In the genomic region with DNA sequence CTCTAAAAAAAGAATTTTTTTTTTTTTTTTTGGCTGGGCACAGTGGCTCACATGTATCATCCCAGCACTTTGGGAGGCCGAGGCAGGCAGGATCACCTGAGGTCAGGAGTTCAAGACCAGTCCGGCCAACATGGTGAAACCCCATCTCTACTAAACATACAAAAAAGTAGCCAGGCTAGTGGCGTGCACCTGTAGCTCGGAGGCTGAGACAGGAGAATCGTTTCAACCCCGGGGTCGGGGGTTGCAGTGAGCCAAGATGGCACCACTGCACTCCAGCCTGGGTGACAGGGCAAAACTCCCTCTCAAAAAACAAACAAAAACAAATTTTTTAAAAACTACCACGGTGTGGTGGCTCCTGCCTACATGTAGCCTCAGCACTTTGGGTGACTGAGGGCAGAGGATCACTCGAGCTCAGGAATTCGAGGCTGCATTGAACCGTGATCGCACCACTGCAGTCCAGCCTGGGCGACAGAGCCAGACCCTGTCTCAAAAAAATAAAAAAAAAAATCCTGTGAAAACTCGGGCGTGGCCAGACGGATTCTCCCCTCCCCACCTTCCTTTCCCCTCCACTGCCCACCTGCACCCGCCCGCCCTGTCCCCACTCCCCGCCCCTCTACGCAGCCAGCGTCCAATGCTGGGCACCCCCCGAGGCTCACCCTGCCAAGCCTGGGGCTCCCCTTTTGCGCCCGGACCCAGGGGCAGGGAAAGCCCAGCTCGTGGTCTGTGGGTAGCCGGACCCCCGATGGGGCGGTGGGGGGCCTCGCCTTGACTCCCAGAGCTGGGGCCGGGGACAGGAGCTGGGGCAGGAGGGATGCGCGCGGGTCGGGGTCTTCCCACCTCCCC, we compare ENCODE assay signal across 8 cellular contexts. TPM values are rescaled to one million over a fixed set of nuclear protein-coding genes. Genes with fewer than 3 reads are reported as not detected.
DNase-seq lines count a peak whose midpoint lies in the region; ATAC-seq, FAIRE-seq and TF ChIP-seq lines count a peak whose summit lies in the region.

No MANE protein-coding gene starts in this region.

- peak; percentile 14 for ATAC-seq in DND-41 (ENCODE audit: insufficient read depth, low read depth)
- ATAC-seq in GM21447 (IDR thresholded peaks at IDR 0.05; ENCODE audit: unreplicated experiment): peak; percentile 25
- ATAC-seq in HepG2: peak; percentile 51

- H3K4me2 ChIP-seq in DND-41 (ENCODE audit: insufficient read depth, low read length) (peak overlapping the region; percentile 76), Karpas-422 (ENCODE audit: low read depth, low read length, poor library complexity, severe bottlenecking) (peak overlapping the region; percentile 87), HepG2 (ENCODE audit: low read depth, low read length) (peak overlapping the region; percentile 82)

- peaks cover 1% of the 10 kb centered on the region; the same call in 1 of the 2 replicates for H3K36me3 ChIP-seq in DND-41 (ENCODE audit: insufficient read depth, low read length)
- no peaks in the 10 kb centered on the region for H3K36me3 ChIP-seq in Karpas-422 (ENCODE audit: insufficient read depth, low read length)
- H3K36me3 ChIP-seq in HepG2 (replicated peaks in 1 of 2; ENCODE audit: control insufficient read depth in 1 of 2, insufficient read depth in 2 of 2, low read length in 2 of 2): no peaks in the 10 kb centered on the region
- peaks cover 4% of the 10 kb centered on the region for H3K36me3 ChIP-seq in thymus (ENCODE audit: control insufficient read depth, insufficient read depth)

- H3K27ac ChIP-seq in DND-41 (ENCODE audit: low read length) (no peak overlapping the region), Karpas-422 (ENCODE audit: low read length) (no peak overlapping the region), HepG2 (ENCODE audit: extremely low read length, insufficient read depth, low read length) (no peak overlapping the region), thymus (ENCODE audit: low read depth) (peak overlapping the region; percentile 97)

- CTCF ChIA-PET in MCF 10A (lab: Yijun Ruan, JAX) (no interaction called here), HepG2 (lab: Yijun Ruan, JAX; ENCODE audit: low intra/inter-chr PET ratio, low total read pairs) (no interaction called here)

- H3K9me3 Mint-ChIP-seq in MCF 10A (ENCODE audit: unreplicated experiment): no peaks in the 10 kb centered on the region

- 10% methylated on average over 20 of the region's 34 CpGs for WGBS in HepG2 (ENCODE audit: low lambda C conversion rate)
- WGBS in thymus: 26% methylated on average over 34 of the region's 34 CpGs

- no peak for TF ChIP-seq POLR2A in HepG2 (IDR thresholded peaks at IDR 0.05; ENCODE audit: insufficient read depth in 1 of 2, low read depth in 2 of 2, low read length in 2 of 2)

- in situ Hi-C loops in HepG2 (cut with HindIII; ENCODE audit: extremely low pct_ligation_motif_present, low pct_unique_long_range_greater_than_20kb): no loop called here

- no peaks in the 10 kb centered on the region for H3K36me3 Mint-ChIP-seq in MCF 10A (ENCODE audit: insufficient read depth, unreplicated experiment)

- H3K9me2 ChIP-seq in Karpas-422 (replicated peaks; ENCODE audit: insufficient read depth, low read length): no peaks in the 10 kb centered on the region

- no peaks in the 10 kb centered on the region for H3K27me3 Mint-ChIP-seq in MCF 10A (ENCODE audit: insufficient read depth, unreplicated experiment)

- no peaks in the 10 kb centered on the region for H3K9me3 ChIP-seq in DND-41 (ENCODE audit: insufficient read depth, low read length, severe bottlenecking)
- H3K9me3 ChIP-seq in Karpas-422 (ENCODE audit: low read length): no peaks in the 10 kb centered on the region
- no peaks in the 10 kb centered on the region for H3K9me3 ChIP-seq in HepG2 (ENCODE audit: low read length)
- no peaks in the 10 kb centered on the region for H3K9me3 ChIP-seq in thymus (ENCODE audit: control insufficient read depth)

- TF ChIP-seq CTCF in DND-41 (IDR thresholded peaks at IDR 0.05; ENCODE audit: borderline replicate concordance, extremely low read depth, low read length, poor library complexity, severe bottlenecking): no peak
- TF ChIP-seq CTCF in MCF 10A (IDR thresholded peaks at IDR 0.05; ENCODE audit: unreplicated experiment): no peak
- TF ChIP-seq CTCF in HepG2 (CRISPR knock-in tag; IDR thresholded peaks at IDR 0.05): no peak

- no peaks in the 10 kb centered on the region for H3K27me3 ChIP-seq in DND-41 (ENCODE audit: insufficient read depth, low read length, poor library complexity)
- no peaks in the 10 kb centered on the region for H3K27me3 ChIP-seq in Karpas-422 (ENCODE audit: low read length)
- H3K27me3 ChIP-seq in HepG2 (ENCODE audit: control insufficient read depth in 1 of 2, insufficient read depth in 2 of 2, low read length in 2 of 2): no peaks in the 10 kb centered on the region
- no peaks in the 10 kb centered on the region for H3K27me3 ChIP-seq in thymus (ENCODE audit: control insufficient read depth, insufficient read depth)

- BruUV-seq in MCF 10A (replicated peaks; lab: Mats Ljungman, UMichigan) (no TSS peak), HepG2 (replicated peaks; lab: Mats Ljungman, UMichigan) (no TSS peak)

- 0 out of 2 replicates have a peak, but pooled peaks cover 3% of the 10 kb centered on the region for H4K20me1 ChIP-seq in DND-41 (ENCODE audit: insufficient read depth, low read length)
- H4K20me1 ChIP-seq in Karpas-422 (ENCODE audit: insufficient read depth, low read depth, low read length): no peaks in the 10 kb centered on the region
- no peaks in the 10 kb centered on the region for H4K20me1 ChIP-seq in HepG2 (ENCODE audit: insufficient read depth, low read length)

- H2AFZ ChIP-seq in DND-41 (ENCODE audit: low read depth, low read length) (peak overlapping the region; percentile 38), Karpas-422 (ENCODE audit: low read length) (no peak overlapping the region), HepG2 (ENCODE audit: low read length) (no peak overlapping the region)

- H3K4me1 Mint-ChIP-seq in MCF 10A (ENCODE audit: insufficient read depth, unreplicated experiment): peaks cover 12% of the 10 kb centered on the region

- POLR2A ChIA-PET in MCF 10A (lab: Yijun Ruan, JAX): no interaction called here
- POLR2A ChIA-PET in HepG2 (lab: Yijun Ruan, JAX): no interaction called here

- TF ChIP-seq EP300 in HepG2 (IDR thresholded peaks at IDR 0.05; ENCODE audit: low read depth in 2 of 2, low read length in 2 of 2): no peak
- no peak for TF ChIP-seq EP300 in HepG2 (CRISPR knock-in tag; IDR thresholded peaks at IDR 0.05; ENCODE audit: borderline replicate concordance)

- FAIRE-seq in HepG2 (lab: Jason Lieb, UNC): no peak

- peak overlapping the region; percentile 80 for H3K9ac ChIP-seq in DND-41 (ENCODE audit: low read depth, low read length)
- H3K9ac ChIP-seq in Karpas-422 (ENCODE audit: low read length): peak overlapping the region; percentile 78
- H3K9ac ChIP-seq in HepG2 (ENCODE audit: insufficient read depth, low read depth, low read length): no peak overlapping the region

- peak overlapping the region; percentile 65 for H3K4me3 Mint-ChIP-seq in MCF 10A (ENCODE audit: unreplicated experiment)

- H3K4me3 ChIP-seq in DND-41 (ENCODE audit: low read depth in 1 of 2, low read length in 2 of 2) (peak overlapping the region in 1 of 2 experiments; percentile 64; a peak in 2 of 4 replicates), Karpas-422 (ENCODE audit: low read length) (peak overlapping the region; percentile 67; the same call in 1 of the 2 replicates), HepG2 (replicated peaks in 1 of 3; ENCODE audit: insufficient read depth in 1 of 3, low read depth in 2 of 3, low read length in 3 of 3) (peak overlapping the region; percentile 71 to 81 (median 75); a peak in 5 of 6 replicates), thymus (ENCODE audit: low read length) (peak overlapping the region; percentile 95)

- TF ChIP-seq RAD21 in HepG2 (CRISPR knock-in tag; IDR thresholded peaks at IDR 0.05): no peak

- no peak overlapping the region for H3K27ac Mint-ChIP-seq in MCF 10A (ENCODE audit: low read depth, unreplicated experiment)

- H3K79me2 ChIP-seq in DND-41 (ENCODE audit: insufficient read depth, low read length) (no peaks in the 10 kb centered on the region), Karpas-422 (ENCODE audit: low read length) (no peaks in the 10 kb centered on the region), HepG2 (ENCODE audit: insufficient read depth, low read length) (no peaks in the 10 kb centered on the region)

- peaks cover 20% of the 10 kb centered on the region for H3K4me1 ChIP-seq in DND-41 (ENCODE audit: insufficient read depth, low read length)
- peaks cover 27% of the 10 kb centered on the region for H3K4me1 ChIP-seq in Karpas-422 (ENCODE audit: low read length)
- H3K4me1 ChIP-seq in HepG2 (ENCODE audit: insufficient read depth, low read length): peaks cover 35% of the 10 kb centered on the region
- H3K4me1 ChIP-seq in thymus (ENCODE audit: control insufficient read depth, insufficient read depth, low read length): peaks cover 30% of the 10 kb centered on the region

- intact Hi-C loops in MCF 10A (cut with micrococcal nuclease): no loop called here
- intact Hi-C loops in HepG2 (cut with micrococcal nuclease; ENCODE audit: unreplicated experiment): no loop called here

- DNase-seq in DND-41: no peak
- no peak for DNase-seq in Karpas-422
- DNase-seq in MCF 10A (ENCODE audit: unreplicated experiment): no peak
- no peak for DNase-seq in HepG2 (ENCODE audit: low spot score)
- no peak for DNase-seq in stimulated activated CD4-positive, alpha-beta T cell treated with anti-CD3 and anti-CD28 coated beads, Interleukin-4, amount 100 ng/mL, for 24 hours
- DNase-seq in DMS153 (lab: John Stamatoyannopoulos, UW): no peak

RNA-seq across cellular contexts. Expression of a gene that starts 0.7 kb away (rescaled TPM):
- 2.8 and 7.8 TPM in 2 replicates for total RNA-seq in Karpas-422 (2014; rRNA removed; shearing (Covaris generic); ENCODE audit: low replicate concordance)
- total RNA-seq in MCF 10A (2022): 9.1 and 15.4 TPM in 2 replicates
- 6.0 and 6.1 TPM in 2 replicates for total RNA-seq in HepG2 (2016; rRNA removed; fragmentation: Illumina TruSeq; extraction: Trizol)
- 2.1 and 3.0 TPM in 2 replicates for total RNA-seq in HepG2 (2016; cell fraction: cytosol; rRNA removed; fragmentation: Illumina TruSeq; extraction: Trizol; ENCODE audit: low read depth)
- total RNA-seq in HepG2 (2016; cell fraction: insoluble cytoplasmic fraction; rRNA removed; fragmentation: Illumina TruSeq; extraction: Trizol): 3.2 and 5.4 TPM in 2 replicates
- 6.5 and 8.2 TPM in 2 replicates for total RNA-seq in HepG2 (2016; cell fraction: membrane; rRNA removed; fragmentation: Illumina TruSeq; extraction: Trizol)
- 2.8 and 3.3 TPM in 2 replicates for total RNA-seq in HepG2 (2016; cell fraction: nucleus; rRNA removed; fragmentation: Illumina TruSeq; extraction: Trizol)
- 3.0 and 5.6 TPM in 2 replicates for polyA plus RNA-seq in HepG2 (2011; rRNA removed)
- polyA plus RNA-seq in HepG2 (2011; cell fraction: cytosol; rRNA removed): 4.7 and 7.5 TPM in 2 replicates
- 4.1 and 5.2 TPM in 2 replicates for polyA plus RNA-seq in HepG2 (2011; cell fraction: nucleus; rRNA removed)
- polyA plus RNA-seq in HepG2 (2012): 2.1 and 3.0 TPM in 2 replicates
- polyA plus RNA-seq in HepG2 (2016; cell fraction: cytosol; fragmentation: Illumina TruSeq; extraction: Trizol; ENCODE audit: low read depth): 3.6 and 4.2 TPM in 2 replicates
- polyA plus RNA-seq in HepG2 (2016; cell fraction: insoluble cytoplasmic fraction; fragmentation: Illumina TruSeq; extraction: Trizol; ENCODE audit: low read depth): 4.2 and 4.4 TPM in 2 replicates
- 7.2 and 7.3 TPM in 2 replicates for polyA plus RNA-seq in HepG2 (2016; cell fraction: membrane; fragmentation: Illumina TruSeq; extraction: Trizol; ENCODE audit: low read depth)
- polyA plus RNA-seq in HepG2 (2016; cell fraction: nucleus; fragmentation: Illumina TruSeq; extraction: Trizol; ENCODE audit: insufficient read depth, low read depth): 3.2 and 3.6 TPM in 2 replicates
- polyA minus RNA-seq in HepG2 (2011; rRNA and poly(A)+ RNA removed; ENCODE audit: low replicate concordance): 17.1 and 29.8 TPM in 2 replicates
- polyA minus RNA-seq in HepG2 (2011; cell fraction: cytosol; rRNA and poly(A)+ RNA removed): 3.8 and 4.9 TPM in 2 replicates
- polyA minus RNA-seq in HepG2 (2011; cell fraction: nucleus; rRNA and poly(A)+ RNA removed): 1.7 and 3.0 TPM in 2 replicates
- polyA plus RNA-seq in thymus: 11.6 TPM

RNA-seq across cellular contexts. Expression of a gene that starts 32.0 kb away (rescaled TPM):
- total RNA-seq in Karpas-422 (2014; rRNA removed; shearing (Covaris generic); ENCODE audit: low replicate concordance): 3.7 and 11.9 TPM in 2 replicates
- total RNA-seq in MCF 10A (2022) (5.9 and 10.3 TPM in 2 replicates), HepG2 (2016; rRNA removed; fragmentation: Illumina TruSeq; extraction: Trizol) (8.7 and 8.8 TPM in 2 replicates)
- 2.1 and 2.5 TPM in 2 replicates for total RNA-seq in HepG2 (2016; cell fraction: cytosol; rRNA removed; fragmentation: Illumina TruSeq; extraction: Trizol; ENCODE audit: low read depth)
- total RNA-seq in HepG2 (2016; cell fraction: insoluble cytoplasmic fraction; rRNA removed; fragmentation: Illumina TruSeq; extraction: Trizol): 6.9 and 9.3 TPM in 2 replicates
- 6.9 and 7.4 TPM in 2 replicates for total RNA-seq in HepG2 (2016; cell fraction: membrane; rRNA removed; fragmentation: Illumina TruSeq; extraction: Trizol)
- 3.8 and 3.9 TPM in 2 replicates for total RNA-seq in HepG2 (2016; cell fraction: nucleus; rRNA removed; fragmentation: Illumina TruSeq; extraction: Trizol)
- polyA plus RNA-seq in HepG2 (2011; rRNA removed) (2.6 and 3.4 TPM in 2 replicates), thymus (11.4 TPM)
- 3.1 and 5.0 TPM in 2 replicates for polyA plus RNA-seq in HepG2 (2011; cell fraction: cytosol; rRNA removed)
- 3.8 and 3.9 TPM in 2 replicates for polyA plus RNA-seq in HepG2 (2011; cell fraction: nucleus; rRNA removed)
- 3.5 and 3.6 TPM in 2 replicates for polyA plus RNA-seq in HepG2 (2012)
- 2.2 and 2.6 TPM in 2 replicates for polyA plus RNA-seq in HepG2 (2016; cell fraction: cytosol; fragmentation: Illumina TruSeq; extraction: Trizol; ENCODE audit: low read depth)
- polyA plus RNA-seq in HepG2 (2016; cell fraction: insoluble cytoplasmic fraction; fragmentation: Illumina TruSeq; extraction: Trizol; ENCODE audit: low read depth): 7.8 and 9.2 TPM in 2 replicates
- 4.0 and 4.1 TPM in 2 replicates for polyA plus RNA-seq in HepG2 (2016; cell fraction: membrane; fragmentation: Illumina TruSeq; extraction: Trizol; ENCODE audit: low read depth)
- polyA plus RNA-seq in HepG2 (2016; cell fraction: nucleus; fragmentation: Illumina TruSeq; extraction: Trizol; ENCODE audit: insufficient read depth, low read depth): 6.3 and 7.8 TPM in 2 replicates
- 3.9 and 4.8 TPM in 2 replicates for polyA minus RNA-seq in HepG2 (2011; rRNA and poly(A)+ RNA removed; ENCODE audit: low replicate concordance)
- polyA minus RNA-seq in HepG2 (2011; cell fraction: cytosol; rRNA and poly(A)+ RNA removed): 1.2 and 2.4 TPM in 2 replicates
- polyA minus RNA-seq in HepG2 (2011; cell fraction: nucleus; rRNA and poly(A)+ RNA removed): 3.6 and 5.1 TPM in 2 replicates

RNA-seq across cellular contexts. Expression of a gene that starts 32.1 kb away (rescaled TPM):
- 15.2 and 24.9 TPM in 2 replicates for total RNA-seq in Karpas-422 (2014; rRNA removed; shearing (Covaris generic); ENCODE audit: low replicate concordance)
- total RNA-seq in MCF 10A (2022): 15.6 and 18.9 TPM in 2 replicates
- 14.5 and 16.3 TPM in 2 replicates for total RNA-seq in HepG2 (2016; rRNA removed; fragmentation: Illumina TruSeq; extraction: Trizol)
- 6.5 and 7.5 TPM in 2 replicates for total RNA-seq in HepG2 (2016; cell fraction: cytosol; rRNA removed; fragmentation: Illumina TruSeq; extraction: Trizol; ENCODE audit: low read depth)
- total RNA-seq in HepG2 (2016; cell fraction: insoluble cytoplasmic fraction; rRNA removed; fragmentation: Illumina TruSeq; extraction: Trizol): 14.1 and 16.9 TPM in 2 replicates
- total RNA-seq in HepG2 (2016; cell fraction: membrane; rRNA removed; fragmentation: Illumina TruSeq; extraction: Trizol): 9.7 and 10.1 TPM in 2 replicates
- 10.3 and 12.9 TPM in 2 replicates for total RNA-seq in HepG2 (2016; cell fraction: nucleus; rRNA removed; fragmentation: Illumina TruSeq; extraction: Trizol)
- 8.5 and 12.7 TPM in 2 replicates for polyA plus RNA-seq in HepG2 (2011; rRNA removed)
- polyA plus RNA-seq in HepG2 (2011; cell fraction: cytosol; rRNA removed): 7.5 and 11.4 TPM in 2 replicates
- 30.8 and 31.0 TPM in 2 replicates for polyA plus RNA-seq in HepG2 (2011; cell fraction: nucleus; rRNA removed)
- polyA plus RNA-seq in HepG2 (2012): 4.2 and 6.2 TPM in 2 replicates
- polyA plus RNA-seq in HepG2 (2016; cell fraction: cytosol; fragmentation: Illumina TruSeq; extraction: Trizol; ENCODE audit: low read depth): 4.2 and 4.7 TPM in 2 replicates
- polyA plus RNA-seq in HepG2 (2016; cell fraction: insoluble cytoplasmic fraction; fragmentation: Illumina TruSeq; extraction: Trizol; ENCODE audit: low read depth): 13.6 and 16.5 TPM in 2 replicates
- 5.9 TPM in 2 replicates for polyA plus RNA-seq in HepG2 (2016; cell fraction: membrane; fragmentation: Illumina TruSeq; extraction: Trizol; ENCODE audit: low read depth)
- polyA plus RNA-seq in HepG2 (2016; cell fraction: nucleus; fragmentation: Illumina TruSeq; extraction: Trizol; ENCODE audit: insufficient read depth, low read depth): 19.3 and 20.0 TPM in 2 replicates
- 17.3 and 19.5 TPM in 2 replicates for polyA minus RNA-seq in HepG2 (2011; rRNA and poly(A)+ RNA removed; ENCODE audit: low replicate concordance)
- polyA minus RNA-seq in HepG2 (2011; cell fraction: cytosol; rRNA and poly(A)+ RNA removed): 6.9 and 9.8 TPM in 2 replicates
- 4.5 and 6.4 TPM in 2 replicates for polyA minus RNA-seq in HepG2 (2011; cell fraction: nucleus; rRNA and poly(A)+ RNA removed)
- 19.9 TPM for polyA plus RNA-seq in thymus

RNA-seq across cellular contexts. Expression of a gene that starts 36.5 kb away (rescaled TPM):
- 42.7 and 75.4 TPM in 2 replicates for total RNA-seq in Karpas-422 (2014; rRNA removed; shearing (Covaris generic); ENCODE audit: low replicate concordance)
- 32.7 and 36.8 TPM in 2 replicates for total RNA-seq in MCF 10A (2022)
- total RNA-seq in HepG2 (2016; rRNA removed; fragmentation: Illumina TruSeq; extraction: Trizol): 13.2 and 16.8 TPM in 2 replicates
- total RNA-seq in HepG2 (2016; cell fraction: cytosol; rRNA removed; fragmentation: Illumina TruSeq; extraction: Trizol; ENCODE audit: low read depth): 6.5 and 6.6 TPM in 2 replicates
- 12.1 and 15.9 TPM in 2 replicates for total RNA-seq in HepG2 (2016; cell fraction: insoluble cytoplasmic fraction; rRNA removed; fragmentation: Illumina TruSeq; extraction: Trizol)
- total RNA-seq in HepG2 (2016; cell fraction: membrane; rRNA removed; fragmentation: Illumina TruSeq; extraction: Trizol): 7.9 and 8.7 TPM in 2 replicates
- total RNA-seq in HepG2 (2016; cell fraction: nucleus; rRNA removed; fragmentation: Illumina TruSeq; extraction: Trizol): 11.8 and 15.0 TPM in 2 replicates
- polyA plus RNA-seq in HepG2 (2011; rRNA removed): 13.2 and 16.4 TPM in 2 replicates
- polyA plus RNA-seq in HepG2 (2011; cell fraction: cytosol; rRNA removed): 10.2 and 11.6 TPM in 2 replicates
- 65.4 and 70.0 TPM in 2 replicates for polyA plus RNA-seq in HepG2 (2011; cell fraction: nucleus; rRNA removed)
- polyA plus RNA-seq in HepG2 (2012): 14.2 and 15.7 TPM in 2 replicates
- 4.3 and 5.8 TPM in 2 replicates for polyA plus RNA-seq in HepG2 (2016; cell fraction: cytosol; fragmentation: Illumina TruSeq; extraction: Trizol; ENCODE audit: low read depth)
- 15.0 TPM in 2 replicates for polyA plus RNA-seq in HepG2 (2016; cell fraction: insoluble cytoplasmic fraction; fragmentation: Illumina TruSeq; extraction: Trizol; ENCODE audit: low read depth)
- polyA plus RNA-seq in HepG2 (2016; cell fraction: membrane; fragmentation: Illumina TruSeq; extraction: Trizol; ENCODE audit: low read depth): 6.4 and 7.8 TPM in 2 replicates
- 40.8 and 41.7 TPM in 2 replicates for polyA plus RNA-seq in HepG2 (2016; cell fraction: nucleus; fragmentation: Illumina TruSeq; extraction: Trizol; ENCODE audit: insufficient read depth, low read depth)
- polyA minus RNA-seq in HepG2 (2011; rRNA and poly(A)+ RNA removed; ENCODE audit: low replicate concordance): 6.2 and 6.6 TPM in 2 replicates
- polyA minus RNA-seq in HepG2 (2011; cell fraction: cytosol; rRNA and poly(A)+ RNA removed): 3.4 and 4.0 TPM in 2 replicates
- 14.5 and 17.1 TPM in 2 replicates for polyA minus RNA-seq in HepG2 (2011; cell fraction: nucleus; rRNA and poly(A)+ RNA removed)
- polyA plus RNA-seq in thymus: 54.4 TPM

RNA-seq across cellular contexts. Expression of a gene that starts 46.0 kb away (rescaled TPM):
- 53.1 and 60.7 TPM in 2 replicates for total RNA-seq in Karpas-422 (2014; rRNA removed; shearing (Covaris generic); ENCODE audit: low replicate concordance)
- total RNA-seq in MCF 10A (2022) (50.0 and 51.4 TPM in 2 replicates), HepG2 (2016; rRNA removed; fragmentation: Illumina TruSeq; extraction: Trizol) (35.2 and 41.2 TPM in 2 replicates)
- 119 and 146 TPM in 2 replicates for total RNA-seq in HepG2 (2016; cell fraction: cytosol; rRNA removed; fragmentation: Illumina TruSeq; extraction: Trizol; ENCODE audit: low read depth)
- total RNA-seq in HepG2 (2016; cell fraction: insoluble cytoplasmic fraction; rRNA removed; fragmentation: Illumina TruSeq; extraction: Trizol): 35.0 and 41.9 TPM in 2 replicates
- 82.2 and 106 TPM in 2 replicates for total RNA-seq in HepG2 (2016; cell fraction: membrane; rRNA removed; fragmentation: Illumina TruSeq; extraction: Trizol)
- 40.9 and 44.1 TPM in 2 replicates for total RNA-seq in HepG2 (2016; cell fraction: nucleus; rRNA removed; fragmentation: Illumina TruSeq; extraction: Trizol)
- polyA plus RNA-seq in HepG2 (2011; rRNA removed) (62.1 and 71.4 TPM in 2 replicates), thymus (67.1 TPM)
- polyA plus RNA-seq in HepG2 (2011; cell fraction: cytosol; rRNA removed): 81.1 and 104 TPM in 2 replicates
- 40.7 and 50.5 TPM in 2 replicates for polyA plus RNA-seq in HepG2 (2011; cell fraction: nucleus; rRNA removed)
- 30.4 and 45.2 TPM in 2 replicates for polyA plus RNA-seq in HepG2 (2012)
- polyA plus RNA-seq in HepG2 (2016; cell fraction: cytosol; fragmentation: Illumina TruSeq; extraction: Trizol; ENCODE audit: low read depth): 314 and 406 TPM in 2 replicates
- polyA plus RNA-seq in HepG2 (2016; cell fraction: insoluble cytoplasmic fraction; fragmentation: Illumina TruSeq; extraction: Trizol; ENCODE audit: low read depth): 70.0 and 80.5 TPM in 2 replicates
- 181 and 221 TPM in 2 replicates for polyA plus RNA-seq in HepG2 (2016; cell fraction: membrane; fragmentation: Illumina TruSeq; extraction: Trizol; ENCODE audit: low read depth)
- polyA plus RNA-seq in HepG2 (2016; cell fraction: nucleus; fragmentation: Illumina TruSeq; extraction: Trizol; ENCODE audit: insufficient read depth, low read depth): 46.8 and 47.8 TPM in 2 replicates
- polyA minus RNA-seq in HepG2 (2011; rRNA and poly(A)+ RNA removed; ENCODE audit: low replicate concordance): 35.3 and 37.3 TPM in 2 replicates
- 6.2 and 9.8 TPM in 2 replicates for polyA minus RNA-seq in HepG2 (2011; cell fraction: cytosol; rRNA and poly(A)+ RNA removed)
- polyA minus RNA-seq in HepG2 (2011; cell fraction: nucleus; rRNA and poly(A)+ RNA removed): 81.7 and 112 TPM in 2 replicates
